In genomic region chr2:217616936-217617335, GRCh38 we compare ENCODE assay signal across 16 cellular contexts.
A peak's percentile ranks its signal among the peaks of the same experiment; 100 is the strongest.
DNase-seq lines count a peak whose midpoint lies in the region; ATAC-seq, FAIRE-seq and TF ChIP-seq lines count a peak whose summit lies in the region.
"Had no signal": no experiment of that assay in that cellular context is flagged by ENCODE, and none has a peak within 500 bp of the region (broad histone marks: within the 10 kb centered on the region; RNA-seq: fewer than 3 reads in every experiment).

No MANE protein-coding gene starts in this region.

- peaks cover 6% of the 10 kb centered on the region for H3K27me3 Mint-ChIP-seq in nephron (ENCODE audit: low read depth)

- H3K9me3 ChIP-seq in SJCRH30 (replicated peaks): no peaks in the 10 kb centered on the region

- H3K4me1 ChIP-seq in SJCRH30: peaks cover 53% of the 10 kb centered on the region

- no peaks in the 10 kb centered on the region for H3K9me3 Mint-ChIP-seq in nephron
- H3K9me3 Mint-ChIP-seq: CD8-positive, alpha-beta T cell; H9; IgD-negative memory B cell had no signal

- H3K27ac ChIP-seq in SJCRH30: peak overlapping the region; percentile 62; the same call in 1 of the 2 replicates

- no peaks in the 10 kb centered on the region for H3K36me3 ChIP-seq in SJCRH30

- ATAC-seq in GM19023 (IDR thresholded peaks at IDR 0.05; ENCODE audit: unreplicated experiment): no peak
- no peak for ATAC-seq in SK-N-SH treated with all-trans-retinoic acid at 6 μM for 48 hours
- ATAC-seq: CD8-positive, alpha-beta T cell had no signal

- no peak for TF ChIP-seq CTCF in AG10803 (conservative IDR thresholded peaks at IDR 0.05; ENCODE audit: low read length)
- TF ChIP-seq CTCF in choroid plexus epithelial cell (conservative IDR thresholded peaks at IDR 0.05; ENCODE audit: low read depth, low read length): no peak
- no peak for TF ChIP-seq CTCF in nephron (IDR thresholded peaks at IDR 0.05; ENCODE audit: unreplicated experiment in 3 of 3)

- no peak for FAIRE-seq in urothelium cell line (lab: Jason Lieb, UNC)
- FAIRE-seq: D721Med, RCC 7860 had no signal

- peak overlapping the region; percentile 92 to 98 (median 97) for H3K27ac Mint-ChIP-seq in nephron
- H3K27ac Mint-ChIP-seq: CD8-positive, alpha-beta T cell; H9; IgD-negative memory B cell had no signal

- H3K36me3 Mint-ChIP-seq in nephron (ENCODE audit: low read depth): no peaks in the 10 kb centered on the region
- H3K36me3 Mint-ChIP-seq: CD8-positive, alpha-beta T cell; IgD-negative memory B cell had no signal

- DNase-seq in AG10803 (ENCODE audit: low read depth) (peak; percentile 62), SJCRH30 (no peak), choroid plexus epithelial cell (ENCODE audit: low read depth) (peak; percentile 66), NK-92 (lab: John Stamatoyannopoulos, UW; ENCODE audit: unreplicated experiment) (no peak), urothelium cell line (ENCODE audit: low spot score) (no peak)
- DNase-seq: CD8-positive, alpha-beta T cell; H9; NCI-H1417 treated with DMSO at 0.1 percent for 48 hours; NCI-H2029; NCI-H510A treated with DMSO at 0.1 percent for 48 hours had no signal

- H3K4me3 ChIP-seq in AG10803 (ENCODE audit: low read length) (no peak overlapping the region), SJCRH30 (no peak overlapping the region), choroid plexus epithelial cell (ENCODE audit: low read depth, low read length) (no peak overlapping the region)

- H3K27me3 ChIP-seq in SJCRH30: no peaks in the 10 kb centered on the region

- H3K4me3 Mint-ChIP-seq in nephron: no peak overlapping the region
- H3K4me3 Mint-ChIP-seq: CD8-positive, alpha-beta T cell; H9; IgD-negative memory B cell had no signal

- H3K4me1 Mint-ChIP-seq in nephron: peaks cover 75% of the 10 kb centered on the region

TF ChIP-seq in SK-N-SH treated with all-trans-retinoic acid at 6 μM for 48 hours, 23 proteins besides CTCF, POLR2A, EP300 and RAD21:
- TF ChIP-seq ZNF8 (CRISPR knock-in tag; IDR thresholded peaks at IDR 0.05) (no peak), ZNF70 (CRISPR knock-in tag; IDR thresholded peaks at IDR 0.05) (no peak), TOX (CRISPR knock-in tag; IDR thresholded peaks at IDR 0.05; ENCODE audit: borderline replicate concordance) (no peak), ARNTL (CRISPR knock-in tag; IDR thresholded peaks at IDR 0.05; ENCODE audit: borderline replicate concordance, low read depth) (no peak), GLIS3 (CRISPR knock-in tag; IDR thresholded peaks at IDR 0.05) (no peak), TCF4 (CRISPR knock-in tag; IDR thresholded peaks at IDR 0.05; ENCODE audit: borderline replicate concordance) (no peak), ESRRG (CRISPR knock-in tag; IDR thresholded peaks at IDR 0.05) (no peak), ZC3H10 (CRISPR knock-in tag; IDR thresholded peaks at IDR 0.05) (no peak), OSR1 (CRISPR knock-in tag; IDR thresholded peaks at IDR 0.05) (no peak), PPARA (CRISPR knock-in tag; IDR thresholded peaks at IDR 0.05; ENCODE audit: borderline replicate concordance) (no peak)

Comparison
In these comparisons a context has a peak if more than half of its experiments do, and no peak if none do; other contexts are left out.
1. DNase-seq: peak in AG10803 (single experiment) and choroid plexus epithelial cell (single experiment); none in SJCRH30 (0 of 2), NK-92 (single experiment) and urothelium cell line (single experiment).